Comparison of ENCODE assay signal across 1 cellular context in the genomic region with DNA sequence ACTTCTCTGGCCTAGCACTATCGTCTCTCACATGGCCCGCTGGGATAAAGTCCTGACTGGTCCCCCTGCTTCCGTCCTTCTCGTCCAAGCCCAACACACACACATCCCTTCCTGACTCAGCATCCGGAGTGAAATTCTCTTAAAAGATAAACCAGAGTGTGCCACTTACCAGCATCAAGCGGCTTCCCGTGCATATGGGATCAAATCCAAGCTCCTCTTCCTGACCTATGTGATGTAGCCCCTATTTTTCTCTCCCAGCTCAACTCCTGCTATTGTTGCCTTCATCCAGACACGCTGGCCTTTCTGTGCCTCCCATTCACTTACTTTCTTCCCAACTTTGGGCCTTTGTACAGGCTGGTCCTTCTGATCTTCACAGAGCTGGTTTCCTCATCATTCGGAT.
TF ChIP-seq lines count a peak whose summit lies in the region.

No MANE protein-coding gene starts in this region.

TF ChIP-seq in GM23338, 12 proteins besides CTCF, POLR2A, EP300 and RAD21 (continued from another document):
- TF ChIP-seq ETS1 (IDR thresholded peaks at IDR 0.05), result no peak
- no peak for TF ChIP-seq POLR2AphosphoS5 (IDR thresholded peaks at IDR 0.05; ENCODE audit: low read depth)
- TF ChIP-seq, protein P1, sequence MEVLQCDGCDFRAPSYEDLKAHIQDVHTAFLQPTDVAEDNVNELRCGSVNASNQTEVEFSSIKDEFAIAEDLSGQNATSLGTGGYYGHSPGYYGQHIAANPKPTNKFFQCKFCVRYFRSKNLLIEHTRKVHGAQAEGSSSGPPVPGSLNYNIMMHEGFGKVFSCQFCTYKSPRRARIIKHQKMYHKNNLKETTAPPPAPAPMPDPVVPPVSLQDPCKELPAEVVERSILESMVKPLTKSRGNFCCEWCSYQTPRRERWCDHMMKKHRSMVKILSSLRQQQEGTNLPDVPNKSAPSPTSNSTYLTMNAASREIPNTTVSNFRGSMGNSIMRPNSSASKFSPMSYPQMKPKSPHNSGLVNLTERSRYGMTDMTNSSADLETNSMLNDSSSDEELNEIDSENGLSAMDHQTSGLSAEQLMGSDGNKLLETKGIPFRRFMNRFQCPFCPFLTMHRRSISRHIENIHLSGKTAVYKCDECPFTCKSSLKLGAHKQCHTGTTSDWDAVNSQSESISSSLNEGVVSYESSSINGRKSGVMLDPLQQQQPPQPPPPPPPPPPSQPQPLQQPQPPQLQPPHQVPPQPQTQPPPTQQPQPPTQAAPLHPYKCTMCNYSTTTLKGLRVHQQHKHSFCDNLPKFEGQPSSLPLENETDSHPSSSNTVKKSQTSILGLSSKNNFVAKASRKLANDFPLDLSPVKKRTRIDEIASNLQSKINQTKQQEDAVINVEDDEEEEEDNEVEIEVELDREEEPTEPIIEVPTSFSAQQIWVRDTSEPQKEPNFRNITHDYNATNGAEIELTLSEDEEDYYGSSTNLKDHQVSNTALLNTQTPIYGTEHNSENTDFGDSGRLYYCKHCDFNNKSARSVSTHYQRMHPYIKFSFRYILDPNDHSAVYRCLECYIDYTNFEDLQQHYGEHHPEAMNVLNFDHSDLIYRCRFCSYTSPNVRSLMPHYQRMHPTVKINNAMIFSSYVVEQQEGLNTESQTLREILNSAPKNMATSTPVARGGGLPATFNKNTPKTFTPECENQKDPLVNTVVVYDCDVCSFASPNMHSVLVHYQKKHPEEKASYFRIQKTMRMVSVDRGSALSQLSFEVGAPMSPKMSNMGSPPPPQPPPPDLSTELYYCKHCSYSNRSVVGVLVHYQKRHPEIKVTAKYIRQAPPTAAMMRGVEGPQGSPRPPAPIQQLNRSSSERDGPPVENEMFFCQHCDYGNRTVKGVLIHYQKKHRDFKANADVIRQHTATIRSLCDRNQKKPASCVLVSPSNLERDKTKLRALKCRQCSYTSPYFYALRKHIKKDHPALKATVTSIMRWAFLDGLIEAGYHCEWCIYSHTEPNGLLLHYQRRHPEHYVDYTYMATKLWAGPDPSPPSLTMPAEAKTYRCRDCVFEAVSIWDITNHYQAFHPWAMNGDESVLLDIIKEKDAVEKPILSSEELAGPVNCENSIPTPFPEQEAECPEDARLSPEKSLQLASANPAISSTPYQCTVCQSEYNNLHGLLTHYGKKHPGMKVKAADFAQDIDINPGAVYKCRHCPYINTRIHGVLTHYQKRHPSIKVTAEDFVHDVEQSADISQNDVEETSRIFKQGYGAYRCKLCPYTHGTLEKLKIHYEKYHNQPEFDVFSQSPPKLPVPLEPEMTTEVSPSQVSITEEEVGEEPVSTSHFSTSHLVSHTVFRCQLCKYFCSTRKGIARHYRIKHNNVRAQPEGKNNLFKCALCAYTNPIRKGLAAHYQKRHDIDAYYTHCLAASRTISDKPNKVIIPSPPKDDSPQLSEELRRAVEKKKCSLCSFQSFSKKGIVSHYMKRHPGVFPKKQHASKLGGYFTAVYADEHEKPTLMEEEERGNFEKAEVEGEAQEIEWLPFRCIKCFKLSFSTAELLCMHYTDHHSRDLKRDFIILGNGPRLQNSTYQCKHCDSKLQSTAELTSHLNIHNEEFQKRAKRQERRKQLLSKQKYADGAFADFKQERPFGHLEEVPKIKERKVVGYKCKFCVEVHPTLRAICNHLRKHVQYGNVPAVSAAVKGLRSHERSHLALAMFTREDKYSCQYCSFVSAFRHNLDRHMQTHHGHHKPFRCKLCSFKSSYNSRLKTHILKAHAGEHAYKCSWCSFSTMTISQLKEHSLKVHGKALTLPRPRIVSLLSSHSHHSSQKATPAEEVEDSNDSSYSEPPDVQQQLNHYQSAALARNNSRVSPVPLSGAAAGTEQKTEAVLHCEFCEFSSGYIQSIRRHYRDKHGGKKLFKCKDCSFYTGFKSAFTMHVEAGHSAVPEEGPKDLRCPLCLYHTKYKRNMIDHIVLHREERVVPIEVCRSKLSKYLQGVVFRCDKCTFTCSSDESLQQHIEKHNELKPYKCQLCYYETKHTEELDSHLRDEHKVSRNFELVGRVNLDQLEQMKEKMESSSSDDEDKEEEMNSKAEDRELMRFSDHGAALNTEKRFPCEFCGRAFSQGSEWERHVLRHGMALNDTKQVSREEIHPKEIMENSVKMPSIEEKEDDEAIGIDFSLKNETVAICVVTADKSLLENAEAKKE (CRISPR knock-in tag; IDR thresholded peaks at IDR 0.05), result no peak
- no peak for TF ChIP-seq EZH2phosphoT487 (IDR thresholded peaks at IDR 0.05; ENCODE audit: unreplicated experiment)
- no peak for TF ChIP-seq JUNB (IDR thresholded peaks at IDR 0.05; ENCODE audit: unreplicated experiment)
- TF ChIP-seq EZH2 (IDR thresholded peaks at IDR 0.05; ENCODE audit: low read depth, unreplicated experiment), result no peak
- TF ChIP-seq REST (IDR thresholded peaks at IDR 0.05; ENCODE audit: unreplicated experiment), result no peak
TF ChIP-seq in GM23338: peak in this region for 0.
